ENCODE assay signal across 17 cellular contexts in genomic region chr12:52277486-52278245, GRCh38. TPM values are rescaled to one million over a fixed set of nuclear protein-coding genes. Genes with fewer than 3 reads are reported as not detected.
A peak's percentile ranks its signal among the peaks of the same experiment; 100 is the strongest.
DNase-seq lines count a peak whose midpoint lies in the region; ATAC-seq, FAIRE-seq and TF ChIP-seq lines count a peak whose summit lies in the region.
"Had no signal": no experiment of that assay in that cellular context is flagged by ENCODE, and none has a peak within 500 bp of the region (broad histone marks: within the 10 kb centered on the region; RNA-seq: fewer than 3 reads in every experiment).

No MANE protein-coding gene starts in this region.

- SMC1A ChIA-PET in GM12878 (lab: Charles Lee; ENCODE audit: uncharacterized antibody, unreplicated experiment): interaction anchor here (1.0 to 2.0 kb wide), 5 partner anchors 27 to 66 kb away, joined by 3 to 7 read pairs (median 5); no protein-coding TSS in a partner anchor

- H3K9me2 ChIP-seq in GM23338 (ENCODE audit: insufficient read depth): 0 out of 2 replicates have a peak, but pooled peaks cover 3% of the 10 kb centered on the region

- H3K27ac ChIP-seq in GM12878 (ENCODE audit: control insufficient read depth, insufficient read depth) (no peak overlapping the region), GM23338 (ENCODE audit: low read depth) (no peak overlapping the region)
- H3K27ac ChIP-seq: BLaER1, heart right ventricle had no signal

- 12% methylated on average over 9 of the region's 9 CpGs for WGBS in GM12878 (ENCODE audit: insufficient coverage, insufficient replicate concordance, low lambda C conversion rate, missing lambda C conversion rate)

- in situ Hi-C loops in GM12878 (cut with MboI): no loop called here

- H3K36me3 Mint-ChIP-seq in osteocyte (ENCODE audit: unreplicated experiment) (no peaks in the 10 kb centered on the region), GM23338 (ENCODE audit: low read depth) (no peaks in the 10 kb centered on the region)
- H3K36me3 Mint-ChIP-seq: T-cell had no signal

- H3K27ac Mint-ChIP-seq in osteocyte (ENCODE audit: unreplicated experiment) (no peak overlapping the region), GM23338 (no peak overlapping the region)
- H3K27ac Mint-ChIP-seq: activated CD4-positive, alpha-beta T cell treated with anti-CD3 and anti-CD28 coated beads for 36 hours; T-cell had no signal

- H3K4me2 ChIP-seq in GM12878 (ENCODE audit: control insufficient read depth, insufficient read depth) (no peak overlapping the region), GM23338 (no peak overlapping the region)

- H3K27me3 Mint-ChIP-seq in osteocyte (ENCODE audit: unreplicated experiment): peaks cover 5% of the 10 kb centered on the region
- H3K27me3 Mint-ChIP-seq in GM23338 (ENCODE audit: insufficient read depth, low read depth, poor library complexity): peaks cover 11% of the 10 kb centered on the region

- no peaks in the 10 kb centered on the region for H4K20me1 ChIP-seq in GM12878 (ENCODE audit: control insufficient read depth, insufficient read depth)
- no peaks in the 10 kb centered on the region for H4K20me1 ChIP-seq in GM23338 (replicated peaks; ENCODE audit: insufficient read depth)
- H4K20me1 ChIP-seq: BLaER1 had no signal

- ATAC-seq in GM12878 (peak; percentile 18), GM18867 (IDR thresholded peaks at IDR 0.05; ENCODE audit: unreplicated experiment) (no peak), GM23338 (no peak)
- ATAC-seq: activated CD4-positive, alpha-beta T cell treated with anti-CD3 and anti-CD28 coated beads for 36 hours; esophagus mucosa; heart right ventricle; T-cell had no signal

- no peak for TF ChIP-seq EP300 in GM12878 (IDR thresholded peaks at IDR 0.05; ENCODE audit: borderline replicate concordance in 1 of 2, control insufficient read depth in 1 of 2, low read depth in 2 of 2, low read length in 2 of 2)

- no peak for FAIRE-seq in GM12878 (lab: Jason Lieb, UNC)

- no TSS peak for BruUV-seq in GM12878 (replicated peaks; lab: Mats Ljungman, UMichigan)

- intact Hi-C loops in GM12878 (cut with micrococcal nuclease; ENCODE audit: unreplicated experiment): no loop called here

- no peaks in the 10 kb centered on the region for H3F3A ChIP-seq in GM23338 (replicated peaks; ENCODE audit: low read depth)

- POLR2A ChIA-PET in GM12878 (lab: Charles Lee): interaction anchor here (0.5 kb wide), 1 partner anchor 1702 kb away, joined by 4 read pairs; no protein-coding TSS in a partner anchor

- no peaks in the 10 kb centered on the region for H3K9me3 Mint-ChIP-seq in osteocyte (ENCODE audit: unreplicated experiment)
- no peaks in the 10 kb centered on the region for H3K9me3 Mint-ChIP-seq in GM23338
- H3K9me3 Mint-ChIP-seq: T-cell had no signal

- TF ChIP-seq RAD21 in GM12878 (IDR thresholded peaks at IDR 0.05; ENCODE audit: insufficient read depth, low read depth, low read length): no peak

- CTCF ChIA-PET in GM12878 (lab: Yijun Ruan, JAX): interaction anchor here (0.6 to 6.4 kb wide), 16 partner anchors 9 to 369 kb away, joined by 3 to 84 read pairs (median 8); partner anchors contain the start of gene KRT81

- RAD21 ChIA-PET in GM12878 (lab: Charles Lee; ENCODE audit: unreplicated experiment): interaction anchor here (0.7 to 2.2 kb wide), 3 partner anchors 49 to 271 kb away, joined by 3 to 24 read pairs (median 6); no protein-coding TSS in a partner anchor

- no peak overlapping the region for H3K9ac ChIP-seq in GM12878 (ENCODE audit: control insufficient read depth, insufficient read depth, low read length)
- H3K9ac ChIP-seq: BLaER1 had no signal

- H3K9me3 ChIP-seq in GM12878 (replicated peaks; ENCODE audit: control insufficient read depth, insufficient read depth, low read length): no peaks in the 10 kb centered on the region
- H3K9me3 ChIP-seq: BLaER1, heart right ventricle had no signal

- TF ChIP-seq CTCF in GM12878 (IDR thresholded peaks at IDR 0.05 in 2 of 3, conservative IDR thresholded peaks at IDR 0.05 in 1 of 3; ENCODE audit: control insufficient read depth in 2 of 3, extremely low read depth in 1 of 3, insufficient read depth in 1 of 3, low read depth in 3 of 3, low read length in 3 of 3) (no peak), osteocyte (IDR thresholded peaks at IDR 0.05) (no peak), GM23338 (conservative IDR thresholded peaks at IDR 0.05; ENCODE audit: low read depth in 2 of 2) (no peak)

- H2AFZ ChIP-seq in GM12878 (ENCODE audit: control insufficient read depth, low read depth, low read length) (no peak overlapping the region), GM23338 (no peak overlapping the region)

- H3K36me3 ChIP-seq in GM12878 (ENCODE audit: control insufficient read depth in 2 of 2, insufficient read depth in 2 of 2, low read length in 1 of 2) (no peaks in the 10 kb centered on the region), GM23338 (ENCODE audit: insufficient read depth) (no peaks in the 10 kb centered on the region)
- H3K36me3 ChIP-seq: BLaER1, heart right ventricle had no signal

- no peak overlapping the region for H3K4me3 Mint-ChIP-seq in osteocyte (ENCODE audit: unreplicated experiment)
- no peak overlapping the region for H3K4me3 Mint-ChIP-seq in GM23338
- H3K4me3 Mint-ChIP-seq: activated CD4-positive, alpha-beta T cell treated with anti-CD3 and anti-CD28 coated beads for 36 hours had no signal

- peak; percentile 89 for DNase-seq in DMS53 treated with DMSO at 0.1 percent for 48 hours (lab: John Stamatoyannopoulos, UW; ENCODE audit: unreplicated experiment)
- peak; percentile 23 for DNase-seq in LoVo (ENCODE audit: low spot score)
- no peak for DNase-seq in GM12878 (ENCODE audit: low read depth, low spot score)
- peak; percentile 75 for DNase-seq in osteocyte (ENCODE audit: extremely low spot score, unreplicated experiment)
- no peak for DNase-seq in NCI-H1048 (lab: John Stamatoyannopoulos, UW)
- no peak for DNase-seq in GM23338 (ENCODE audit: low spot score)
- DNase-seq: activated CD4-positive, alpha-beta T cell treated with anti-CD3 and anti-CD28 coated beads for 36 hours; heart right ventricle; NCI-H226; stimulated activated CD4-positive, alpha-beta T cell treated with anti-CD3 and anti-CD28 coated beads, Interleukin-15, amount 100 ng/mL, for 24 hours had no signal

- H3K79me2 ChIP-seq in GM12878 (ENCODE audit: control insufficient read depth, insufficient read depth, low read length) (no peaks in the 10 kb centered on the region), GM23338 (replicated peaks; ENCODE audit: insufficient read depth) (no peaks in the 10 kb centered on the region)

- H3K4me3 ChIP-seq in GM12878 (no peak overlapping the region), GM23338 (no peak overlapping the region)
- H3K4me3 ChIP-seq: BLaER1, heart right ventricle had no signal

- no peak for TF ChIP-seq POLR2A in GM12878 (IDR thresholded peaks at IDR 0.05; ENCODE audit: low read depth, low read length)

- H3K27me3 ChIP-seq in GM12878 (replicated peaks in 1 of 2; ENCODE audit: control insufficient read depth in 2 of 2, insufficient read depth in 2 of 2, low read length in 1 of 2) (peaks cover 3% of the 10 kb centered on the region in 2 experiments; a peak in 2 of 4 replicates), GM23338 (ENCODE audit: insufficient read depth) (peaks cover 11% of the 10 kb centered on the region)

- H3K4me1 ChIP-seq in GM12878 (ENCODE audit: control insufficient read depth, insufficient read depth, low read length) (no peaks in the 10 kb centered on the region), GM23338 (ENCODE audit: insufficient read depth) (no peaks in the 10 kb centered on the region; the same call in 1 of the 2 replicates)

- peaks cover 50% of the 10 kb centered on the region for H3K4me1 Mint-ChIP-seq in osteocyte (ENCODE audit: unreplicated experiment)
- no peaks in the 10 kb centered on the region for H3K4me1 Mint-ChIP-seq in GM23338

RNA-seq across cellular contexts. Expression of gene KRT86, which starts 3.2 kb away (rescaled TPM):
- 0.81 and 1.1 TPM in 2 replicates for total RNA-seq in GM12878 (2013; cell fraction: nucleolus; rRNA removed)
- total RNA-seq in GM12878 (2014; rRNA removed) (0.11 and 0.27 TPM in 2 replicates), GM12878 (2014; rRNA removed; fragmentation: Illumina TruSeq; extraction: Trizol) (0.09 TPM in 1 of 2 replicates, not detected in the other), GM12878 (2021) (0.29 and 0.33 TPM in 2 replicates), osteocyte (0.24 TPM in 2 replicates)
- not detected for polyA plus RNA-seq in GM12878 (2011; ENCODE audit: low read depth)
- polyA plus RNA-seq in GM12878 (2011; rRNA removed) (0.39 and 0.54 TPM in 2 replicates), GM12878 (2014; fragmentation: Illumina TruSeq; extraction: Trizol) (not detected in 2 replicates), GM12878 (2014; fragmentation: Nextera tagmentation; extraction: Ambion mirVana) (not detected), GM12878 (2014; rRNA removed) (0.13 and 0.23 TPM in 2 replicates), GM12878 (2016; fragmentation: Nextera tagmentation; extraction: Ambion mirVana) (under 1 TPM; 0.12 to 0.13 TPM), GM23338 (2016; fragmentation: Nextera tagmentation; extraction: Ambion mirVana) (0.16 and 0.30 TPM in 2 replicates)
- 0.84 and 0.89 TPM in 2 replicates for polyA plus RNA-seq in GM12878 (2011; cell fraction: cytosol; rRNA removed)
- 2.3 TPM in 2 replicates for polyA plus RNA-seq in GM12878 (2011; cell fraction: nucleus; rRNA removed)
- 0.27 and 0.62 TPM in 2 replicates for polyA plus RNA-seq in GM12878 (2012)
- 0.98 TPM in 1 of 2 replicates, not detected in the other for polyA minus RNA-seq in GM12878 (2011; rRNA and poly(A)+ RNA removed)
- 0.67 TPM in 1 of 2 replicates, not detected in the other for polyA minus RNA-seq in GM12878 (2011; cell fraction: cytosol; rRNA and poly(A)+ RNA removed)
- 0.19 and 0.48 TPM in 2 replicates for polyA minus RNA-seq in GM12878 (2011; cell fraction: nucleus; rRNA and poly(A)+ RNA removed)
- not detected in 2 replicates for total RNA-seq in GM23338 (2014; rRNA removed; shearing (Covaris generic))
- total RNA-seq: activated CD4-positive, alpha-beta T cell treated with anti-CD3 and anti-CD28 coated beads for 36 hours; esophagus mucosa; posterior vena cava had no signal

RNA-seq across cellular contexts. Expression of gene KRT81, which starts 13.7 kb away (rescaled TPM):
- not detected in 2 replicates for total RNA-seq in GM12878 (2013; cell fraction: nucleolus; rRNA removed)
- total RNA-seq in GM12878 (2014; rRNA removed) (not detected in 2 replicates), GM12878 (2014; rRNA removed; fragmentation: Illumina TruSeq; extraction: Trizol) (not detected in 2 replicates), GM12878 (2021) (0.15 and 0.35 TPM in 2 replicates), osteocyte (0.50 and 0.83 TPM in 2 replicates)
- polyA plus RNA-seq in GM12878 (2011; ENCODE audit: low read depth): not detected
- polyA plus RNA-seq in GM12878 (2011; rRNA removed) (0.05 and 0.06 TPM in 2 replicates), GM12878 (2014; fragmentation: Illumina TruSeq; extraction: Trizol) (not detected in 2 replicates), GM12878 (2014; fragmentation: Nextera tagmentation; extraction: Ambion mirVana) (not detected), GM12878 (2014; rRNA removed) (not detected in 2 replicates), GM12878 (2016; fragmentation: Nextera tagmentation; extraction: Ambion mirVana) (not detected), GM23338 (2016; fragmentation: Nextera tagmentation; extraction: Ambion mirVana) (not detected in 2 replicates)
- 0.10 TPM in 2 replicates for polyA plus RNA-seq in GM12878 (2011; cell fraction: cytosol; rRNA removed)
- polyA plus RNA-seq in GM12878 (2011; cell fraction: nucleus; rRNA removed): 0.13 and 0.19 TPM in 2 replicates
- not detected in 2 replicates for polyA plus RNA-seq in GM12878 (2012)
- polyA minus RNA-seq in GM12878 (2011; rRNA and poly(A)+ RNA removed): not detected in 2 replicates
- polyA minus RNA-seq in GM12878 (2011; cell fraction: cytosol; rRNA and poly(A)+ RNA removed): not detected in 2 replicates
- not detected in 2 replicates for polyA minus RNA-seq in GM12878 (2011; cell fraction: nucleus; rRNA and poly(A)+ RNA removed)
- not detected in 2 replicates for total RNA-seq in GM23338 (2014; rRNA removed; shearing (Covaris generic))
- total RNA-seq: activated CD4-positive, alpha-beta T cell treated with anti-CD3 and anti-CD28 coated beads for 36 hours; esophagus mucosa; heart right ventricle; posterior vena cava; subcutaneous adipose tissue had no signal
- polyA plus RNA-seq: heart right ventricle had no signal

RNA-seq across cellular contexts. Expression of gene KRT83, which starts 43.5 kb away (rescaled TPM):
- not detected in 2 replicates for total RNA-seq in GM12878 (2013; cell fraction: nucleolus; rRNA removed)
- total RNA-seq in GM12878 (2014; rRNA removed): not detected in 2 replicates
- not detected in 2 replicates for total RNA-seq in GM12878 (2014; rRNA removed; fragmentation: Illumina TruSeq; extraction: Trizol)
- total RNA-seq in GM12878 (2021): not detected in 2 replicates
- polyA plus RNA-seq in GM12878 (2011; ENCODE audit: low read depth): not detected
- polyA plus RNA-seq in GM12878 (2011; rRNA removed): not detected in 2 replicates
- polyA plus RNA-seq in GM12878 (2011; cell fraction: cytosol; rRNA removed): not detected in 2 replicates
- not detected in 2 replicates for polyA plus RNA-seq in GM12878 (2011; cell fraction: nucleus; rRNA removed)
- polyA plus RNA-seq in GM12878 (2012): not detected in 2 replicates
- polyA plus RNA-seq in GM12878 (2014; fragmentation: Illumina TruSeq; extraction: Trizol): not detected in 2 replicates
- polyA plus RNA-seq in GM12878 (2014; fragmentation: Nextera tagmentation; extraction: Ambion mirVana): not detected
- not detected in 2 replicates for polyA plus RNA-seq in GM12878 (2014; rRNA removed)
- not detected for polyA plus RNA-seq in GM12878 (2016; fragmentation: Nextera tagmentation; extraction: Ambion mirVana)
- polyA minus RNA-seq in GM12878 (2011; rRNA and poly(A)+ RNA removed): not detected in 2 replicates
- polyA minus RNA-seq in GM12878 (2011; cell fraction: cytosol; rRNA and poly(A)+ RNA removed): not detected in 2 replicates
- polyA minus RNA-seq in GM12878 (2011; cell fraction: nucleus; rRNA and poly(A)+ RNA removed): not detected in 2 replicates
- total RNA-seq in osteocyte: not detected in 2 replicates
- not detected in 2 replicates for total RNA-seq in GM23338 (2014; rRNA removed; shearing (Covaris generic))
- not detected in 2 replicates for polyA plus RNA-seq in GM23338 (2016; fragmentation: Nextera tagmentation; extraction: Ambion mirVana)
- total RNA-seq: activated CD4-positive, alpha-beta T cell treated with anti-CD3 and anti-CD28 coated beads for 36 hours; esophagus mucosa; heart right ventricle; kidney epithelial cell; posterior vena cava; subcutaneous adipose tissue; T-cell had no signal
- polyA plus RNA-seq: heart right ventricle had no signal

RNA-seq across cellular contexts. Expression of gene KRT7, which starts 44.6 kb away (rescaled TPM):
- 7.8 and 11.5 TPM in 2 replicates for total RNA-seq in GM12878 (2013; cell fraction: nucleolus; rRNA removed)
- total RNA-seq in GM12878 (2014; rRNA removed): 3.1 and 3.4 TPM in 2 replicates
- total RNA-seq in GM12878 (2014; rRNA removed; fragmentation: Illumina TruSeq; extraction: Trizol): 3.8 and 4.0 TPM in 2 replicates
- 6.6 and 7.6 TPM in 2 replicates for total RNA-seq in GM12878 (2021)
- 9.1 TPM for polyA plus RNA-seq in GM12878 (2011; ENCODE audit: low read depth)
- polyA plus RNA-seq in GM12878 (2011; rRNA removed): 7.6 and 15.3 TPM in 2 replicates
- polyA plus RNA-seq in GM12878 (2011; cell fraction: cytosol; rRNA removed): 12.4 and 16.6 TPM in 2 replicates
- 10.1 and 10.9 TPM in 2 replicates for polyA plus RNA-seq in GM12878 (2011; cell fraction: nucleus; rRNA removed)
- polyA plus RNA-seq in GM12878 (2012): 4.5 and 7.9 TPM in 2 replicates
- 1.5 and 1.9 TPM in 2 replicates for polyA plus RNA-seq in GM12878 (2014; fragmentation: Illumina TruSeq; extraction: Trizol)
- 1 to 10 TPM in 1 of 2 experiments, under 1 TPM in 1; 0.90 to 4.6 TPM for polyA plus RNA-seq in GM12878 (2014; fragmentation: Nextera tagmentation; extraction: Ambion mirVana)
- polyA plus RNA-seq in GM12878 (2014; rRNA removed): 5.0 and 5.4 TPM in 2 replicates
- 10 to 100 TPM; 17.8 to 18.7 TPM for polyA plus RNA-seq in GM12878 (2016; fragmentation: Nextera tagmentation; extraction: Ambion mirVana)
- 1.7 and 5.4 TPM in 2 replicates for polyA minus RNA-seq in GM12878 (2011; rRNA and poly(A)+ RNA removed)
- 12.0 and 17.3 TPM in 2 replicates for polyA minus RNA-seq in GM12878 (2011; cell fraction: cytosol; rRNA and poly(A)+ RNA removed)
- 4.8 and 9.0 TPM in 2 replicates for polyA minus RNA-seq in GM12878 (2011; cell fraction: nucleus; rRNA and poly(A)+ RNA removed)
- total RNA-seq in osteocyte: 168 and 178 TPM in 2 replicates
- 9.4 and 11.7 TPM in 2 replicates for total RNA-seq in GM23338 (2014; rRNA removed; shearing (Covaris generic))
- polyA plus RNA-seq in GM23338 (2016; fragmentation: Nextera tagmentation; extraction: Ambion mirVana): 6.5 and 16.4 TPM in 2 replicates

Comparison
In these comparisons a context has a peak if more than half of its experiments do, and no peak if none do; other contexts are left out.
1. DNase-seq: peak in DMS53 treated with DMSO at 0.1 percent for 48 hours (single experiment), LoVo (single experiment) and osteocyte (single experiment); none in GM12878 (single experiment), NCI-H1048 (single experiment) and GM23338 (single experiment).